ENCODE assay signal across 33 cellular contexts in genomic region chr3:186318135-186318534, GRCh38. TPM values are rescaled to one million over a fixed set of nuclear protein-coding genes. Genes with fewer than 3 reads are reported as not detected.
DNase-seq lines count a peak whose midpoint lies in the region; ATAC-seq and TF ChIP-seq lines count a peak whose summit lies in the region.
"Had no signal": no experiment of that assay in that cellular context is flagged by ENCODE, and none has a peak within 500 bp of the region (broad histone marks: within the 10 kb centered on the region; RNA-seq: fewer than 3 reads in every experiment).

No MANE protein-coding gene starts in this region.

- H3K4me1 ChIP-seq in stomach (no peaks in the 10 kb centered on the region), PC-3 (ENCODE audit: insufficient read depth, low read length) (no peaks in the 10 kb centered on the region)
- H3K4me1 ChIP-seq: parathyroid adenoma, testis had no signal

- no peak for ATAC-seq in GM18867 (IDR thresholded peaks at IDR 0.05; ENCODE audit: unreplicated experiment)
- ATAC-seq in PC-3, result no peak
- ATAC-seq: activated CD8-positive, alpha-beta memory T cell treated with anti-CD3 and anti-CD28 coated beads, Interleukin-2, amount 10 ng/mL, durations not matched to agents 7 days and 5 days; activated naive CD8-positive, alpha-beta T cell treated with anti-CD3 and anti-CD28 coated beads, Interleukin-2, amount 50 U/mL, for 24 hours; activated T-cell treated with anti-CD3 and anti-CD28 coated beads, Interleukin-2, amount 50 U/mL, for 4 hours; gastroesophageal sphincter; left cardiac atrium; stimulated activated naive CD8-positive, alpha-beta T cell treated with anti-CD3 and anti-CD28 coated beads, Interleukin-15, Interleukin-2, amounts not matched to agents 100 U/mL and 50 U/mL, for 24 hours had no signal

- no peaks in the 10 kb centered on the region for H3K9me2 ChIP-seq in PC-3 (replicated peaks; ENCODE audit: low read length)

- WGBS in stomach, 5 donors, result 57 to 64% (median 58%) methylated on average over 4 of the region's 4 CpGs

- TF ChIP-seq CTCF in stomach (IDR thresholded peaks at IDR 0.05), result no peak
- no peak for TF ChIP-seq CTCF in PC-3 (conservative IDR thresholded peaks at IDR 0.05; ENCODE audit: low read depth, low read length)

- H3K27me3 ChIP-seq in stomach, result no peaks in the 10 kb centered on the region
- peaks cover 13% of the 10 kb centered on the region for H3K27me3 ChIP-seq in PC-3 (ENCODE audit: low read length)
- H3K27me3 ChIP-seq: BE2C, gastroesophageal sphincter, testis had no signal

- H3K27ac ChIP-seq in stomach, result no peak overlapping the region
- H3K27ac ChIP-seq in PC-3 (ENCODE audit: low read length), result no peak overlapping the region
- H3K27ac ChIP-seq: gastroesophageal sphincter, parathyroid adenoma, SK-N-MC, testis had no signal

- peak; percentile 65 for DNase-seq in Daoy (ENCODE audit: low read depth)
- DNase-seq in HS-27A (ENCODE audit: low read depth), result peak; percentile 5
- peak; percentile 80 for DNase-seq in astrocyte of the hippocampus (ENCODE audit: low read depth, low spot score)
- peak; percentile 7 for DNase-seq in myocyte (ENCODE audit: low read depth)
- no peak for DNase-seq in stomach
- no peak for DNase-seq in PC-3
- DNase-seq in RKO (ENCODE audit: low spot score), result no peak
- DNase-seq: activated CD4-positive, CD25-positive, alpha-beta regulatory T cell; activated CD8-positive, alpha-beta memory T cell treated with anti-CD3 and anti-CD28 coated beads, Interleukin-2, amount 10 ng/mL, durations not matched to agents 7 days and 5 days; activated naive CD8-positive, alpha-beta T cell treated with anti-CD3 and anti-CD28 coated beads, Interleukin-2, amount 50 U/mL, for 24 hours; activated T-cell treated with anti-CD3 and anti-CD28 coated beads, Interleukin-2, amount 50 U/mL, for 4 hours; BE2C; CD8-positive, alpha-beta memory T cell; cerebellar nuclear complex; DMS 273 treated with DMSO at 0.1 percent for 48 hours; hippocampal formation; KBM-7; left cardiac atrium; MM.1S; NCI-H1105 treated with DMSO at 0.1 percent for 48 hours; NCI-H187 treated with DMSO at 0.1 percent for 48 hours; NCI-H2171; NCI-H510A; nephron progenitor cell; retina; stimulated activated CD4-positive, alpha-beta T cell treated with anti-CD3 and anti-CD28 coated beads, Interleukin-1b, Interleukin-23, amount 100 ng/mL, for 48 hours; stimulated activated naive CD8-positive, alpha-beta T cell treated with anti-CD3 and anti-CD28 coated beads, Interleukin-15, Interleukin-2, amounts not matched to agents 100 U/mL and 50 U/mL, for 24 hours; testis had no signal

- BruUV-seq in PC-3 (replicated peaks; lab: Mats Ljungman, UMichigan), result no TSS peak

- intact Hi-C loops in stomach (cut with DNase I; ENCODE audit: low total_unique reads), result no loop called here
- intact Hi-C loops in PC-3 (cut with micrococcal nuclease), result no loop called here

- CTCF ChIA-PET in PC-3 (lab: Charles Lee), result interaction anchor here (0.6 kb wide), 1 partner anchor 41 kb away, joined by 3 read pairs; no protein-coding TSS in a partner anchor

- POLR2A ChIA-PET in PC-3 (lab: Charles Lee; ENCODE audit: unreplicated experiment), result no interaction called here

- H3F3A ChIP-seq in PC-3 (ENCODE audit: low read length, unreplicated experiment), result no peaks in the 10 kb centered on the region

- H3K36me3 ChIP-seq in stomach (peaks cover 0 to 14% (median 5%) of the 10 kb centered on the region in 4 donors), PC-3 (ENCODE audit: low read depth, low read length) (no peaks in the 10 kb centered on the region)
- H3K36me3 ChIP-seq: BE2C had no signal

- no peak for TF ChIP-seq EP300 in stomach (IDR thresholded peaks at IDR 0.05)

- no peak for TF ChIP-seq POLR2A in stomach (IDR thresholded peaks at IDR 0.05)

- H3K9ac ChIP-seq in PC-3 (ENCODE audit: low read length), result no peak overlapping the region
- H3K9ac ChIP-seq: parathyroid adenoma had no signal

- H4K20me1 ChIP-seq in PC-3 (ENCODE audit: low read length), result no peaks in the 10 kb centered on the region

- H3K4me3 ChIP-seq in stomach (no peak overlapping the region), PC-3 (ENCODE audit: low read length) (no peak overlapping the region)
- H3K4me3 ChIP-seq: gastroesophageal sphincter, lung, SK-N-MC, testis had no signal

- H3K9me3 ChIP-seq in stomach (no peaks in the 10 kb centered on the region), PC-3 (ENCODE audit: low read length) (no peaks in the 10 kb centered on the region)
- H3K9me3 ChIP-seq: BE2C, gastroesophageal sphincter, testis had no signal

- no peak overlapping the region for H3K4me2 ChIP-seq in PC-3 (ENCODE audit: low read length)

- H3K79me2 ChIP-seq in PC-3 (ENCODE audit: low read length), result no peaks in the 10 kb centered on the region
- H3K79me2 ChIP-seq: parathyroid adenoma had no signal

- no peak overlapping the region for H2AFZ ChIP-seq in PC-3 (ENCODE audit: low read length)
- H2AFZ ChIP-seq: parathyroid adenoma had no signal

RNA-seq across cellular contexts. Expression of gene DGKG, which starts 43.9 kb away (rescaled TPM):
- 12.7 and 20.5 TPM in 2 replicates for total RNA-seq in Daoy (2014; rRNA removed; shearing (Covaris generic))
- total RNA-seq in myocyte (4.3 and 6.3 TPM in 2 replicates), stomach (10 to 100 TPM in 2 of 5 donors, 1 to 10 TPM in 2, under 1 TPM in 1; 0.72 to 26.3 (median 4.6) TPM), PC-3 (2014; rRNA removed) (2.5 and 2.7 TPM in 2 replicates)
- polyA plus RNA-seq in myocyte (2012), result 2.0 TPM
- 1 to 10 TPM in 2 of 3 donors, under 1 TPM in 1; 0.12 to 3.3 (median 2.1) TPM for polyA plus RNA-seq in stomach
- polyA plus RNA-seq: CD8-positive, alpha-beta memory T cell had no signal

Comparison
In these comparisons a context has a peak if more than half of its experiments do, and no peak if none do; other contexts are left out.
1. DNase-seq: peak in Daoy (single experiment), HS-27A (single experiment), astrocyte of the hippocampus (single experiment) and myocyte (single experiment); none in stomach (single experiment), PC-3 (single experiment) and RKO (single experiment).